In the genomic region with DNA sequence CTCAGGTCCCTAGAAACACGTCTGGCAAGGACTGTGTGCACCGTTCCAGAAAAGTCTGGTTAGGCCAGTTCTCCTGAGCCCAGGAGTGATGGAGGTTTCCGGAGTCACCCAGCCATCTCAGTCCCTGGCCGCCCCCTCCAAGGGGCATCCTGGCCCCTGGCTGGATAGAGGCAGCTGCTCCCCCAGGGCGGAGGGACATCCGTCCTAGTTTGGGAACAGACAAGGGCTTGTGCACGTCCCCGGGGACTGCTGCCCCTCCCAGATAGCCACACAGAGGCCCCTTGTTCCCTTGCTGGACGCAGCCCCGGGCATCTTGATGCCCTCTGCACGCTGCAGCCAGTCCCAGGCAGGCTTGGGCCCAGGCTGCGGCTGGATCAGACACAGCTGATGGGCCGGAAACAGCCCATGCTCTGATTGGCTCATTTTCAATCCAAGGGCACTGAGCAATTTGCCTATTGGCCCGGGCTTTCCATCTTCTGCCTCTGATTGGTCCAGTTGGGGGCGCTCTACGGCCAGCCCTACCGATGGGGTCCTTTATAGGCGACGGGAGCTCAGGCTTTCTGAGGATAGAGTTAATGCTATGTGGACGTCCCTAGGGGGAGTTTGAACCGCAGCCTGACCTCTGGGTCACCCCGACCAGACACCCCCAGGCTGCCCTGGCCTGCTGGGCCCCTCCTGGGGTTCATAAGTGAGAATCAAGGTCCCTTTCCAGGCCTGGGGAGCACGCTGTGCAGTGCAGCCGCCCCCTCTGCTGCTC, we compare ENCODE assay signal across 11 cellular contexts. TPM values are rescaled to one million over a fixed set of nuclear protein-coding genes. Genes with fewer than 3 reads are reported as not detected.
DNase-seq lines count a peak whose midpoint lies in the region; ATAC-seq, FAIRE-seq and TF ChIP-seq lines count a peak whose summit lies in the region.
"Had no signal": no experiment of that assay in that cellular context is flagged by ENCODE, and none has a peak within 500 bp of the region (broad histone marks: within the 10 kb centered on the region; RNA-seq: fewer than 3 reads in every experiment).

No MANE protein-coding gene starts in this region.

- H3K4me1 ChIP-seq in GM23248 (ENCODE audit: insufficient read depth) (peaks cover 10% of the 10 kb centered on the region), K562 (replicated peaks in 1 of 2; ENCODE audit: control insufficient read depth in 2 of 2, insufficient read depth in 2 of 2, low read length in 2 of 2) (peaks cover 22 to 43% of the 10 kb centered on the region in 2 experiments; a peak in 4 of 5 replicates)

- no peak overlapping the region for H2AFZ ChIP-seq in GM23248
- no peak overlapping the region for H2AFZ ChIP-seq in K562 (ENCODE audit: low read depth, low read length)

- no peak for ATAC-seq in K562
- ATAC-seq: activated naive CD4-positive, alpha-beta T cell treated with anti-CD3 and anti-CD28 coated beads, Interleukin-2, amount 50 U/mL, for 72 hours had no signal

- H3K9me2 ChIP-seq in GM23248 (ENCODE audit: insufficient read depth) = no peaks in the 10 kb centered on the region

- peak overlapping the region; percentile 49; the same call in 1 of the 2 replicates for H3K9ac ChIP-seq in GM23248
- H3K9ac ChIP-seq in K562 (ENCODE audit: insufficient read depth in 1 of 2, low read depth in 2 of 2, low read length in 2 of 2) = peak overlapping the region in 1 of 2 experiments; percentile 70; a peak in 2 of 4 replicates

- H3K79me2 ChIP-seq in GM23248 (ENCODE audit: insufficient read depth) (peaks cover 72% of the 10 kb centered on the region), K562 (ENCODE audit: control insufficient read depth, insufficient read depth, low read length) (peaks cover 17% of the 10 kb centered on the region)

- in situ Hi-C loops in GM23248 (cut with MboI) (loop anchor here (25.0 kb wide), 1 partner anchor 290 kb away; a partner anchor contains a TSS), K562 (cut with MboI) (no loop called here), GM13977 (cut with MboI; ENCODE audit: low pct_unique_long_range_greater_than_20kb, low sequenced_read_pairs, unreplicated experiment) (no loop called here)

- no peak for TF ChIP-seq POLR2A in K562 (conservative IDR thresholded peaks at IDR 0.05)

- 35 to 39% methylated on average over 21 to 23 of the region's 24 CpGs for WGBS in GM23248 (ENCODE audit: low coverage in 1 of 2, low lambda C conversion rate in 2 of 2, missing lambda C conversion rate in 2 of 2), 2 experiments
- 87% methylated on average over 22 of the region's 24 CpGs for WGBS in K562 (ENCODE audit: insufficient coverage, low coverage, missing lambda C conversion rate)

- H3K9me3 ChIP-seq in GM23248 (ENCODE audit: low read depth) = no peaks in the 10 kb centered on the region
- no peaks in the 10 kb centered on the region for H3K9me3 ChIP-seq in K562 (replicated peaks; ENCODE audit: control insufficient read depth, insufficient read depth, low read depth, low read length)

- peak in 1 of 3 experiments; percentile 23; a peak in 1 of 6 replicates for TF ChIP-seq CTCF in K562 (IDR thresholded peaks at IDR 0.05 in 2 of 3, conservative IDR thresholded peaks at IDR 0.05 in 1 of 3; ENCODE audit: insufficient read depth in 2 of 3, low read depth in 1 of 3, low read length in 3 of 3)
- TF ChIP-seq CTCF in GM13977 (IDR thresholded peaks at IDR 0.05; ENCODE audit: extremely low read depth, insufficient read depth, missing control alignments) = no peak

- peaks cover 45% of the 10 kb centered on the region for H3F3A ChIP-seq in GM23248 (ENCODE audit: insufficient read depth)

- peak overlapping the region; percentile 78 for H3K27ac ChIP-seq in GM23248
- H3K27ac ChIP-seq in K562 (ENCODE audit: extremely low read depth, low read depth, low read length) = no peak overlapping the region

- no peaks in the 10 kb centered on the region for H3K36me3 ChIP-seq in GM23248 (ENCODE audit: low read depth)
- H3K36me3 ChIP-seq in K562 (ENCODE audit: control insufficient read depth, insufficient read depth, low read length) = peaks cover 11% of the 10 kb centered on the region; the same call in 1 of the 3 replicates

- H3K4me2 ChIP-seq in GM23248 (ENCODE audit: unreplicated experiment) (peak overlapping the region; percentile 7), K562 (ENCODE audit: insufficient read depth, low read length) (no peak overlapping the region)

- FAIRE-seq in K562 (lab: Jason Lieb, UNC) = no peak
- FAIRE-seq: keratinocyte had no signal

- H3K9me1 ChIP-seq in K562 (ENCODE audit: control insufficient read depth, insufficient read depth, low read length) = no peaks in the 10 kb centered on the region

- no peaks in the 10 kb centered on the region for H3K27me3 ChIP-seq in GM23248 (replicated peaks; ENCODE audit: insufficient read depth)
- no peaks in the 10 kb centered on the region for H3K27me3 ChIP-seq in K562 (ENCODE audit: control insufficient read depth in 2 of 2, insufficient read depth in 2 of 2, low read length in 2 of 2)

- no TSS peak for BruUV-seq in K562 (replicated peaks; lab: Mats Ljungman, UMichigan)

- intact Hi-C loops in K562 (cut with micrococcal nuclease) = no loop called here

- no peaks in the 10 kb centered on the region for H4K20me1 ChIP-seq in GM23248 (ENCODE audit: insufficient read depth)
- 0 out of 2 replicates have a peak, but pooled peaks cover 4% of the 10 kb centered on the region for H4K20me1 ChIP-seq in K562 (replicated peaks; ENCODE audit: control insufficient read depth, insufficient read depth, low read length)

- DNase-seq in GM23248 (peak; percentile 44), K562 (ENCODE audit: extremely low read depth in 1 of 4, low spot score in 3 of 4) (peak in 3 of 4 experiments; percentile 34 to 67 (median 50)), iPS-NIHi11 (ENCODE audit: low spot score) (peak; percentile 54), COLO668 (lab: John Stamatoyannopoulos, UW; ENCODE audit: unreplicated experiment) (no peak), DMS153 (lab: John Stamatoyannopoulos, UW) (no peak), GM13977 (ENCODE audit: low spot score) (no peak)
- peak; percentile 37 for DNase-seq in stimulated activated CD8-positive, alpha-beta memory T cell treated with anti-CD3 and anti-CD28 coated beads, Interleukin-4, amount 100 ng/mL, for 48 hours
- DNase-seq in NK-92 treated with Interleukin-12 subunit alpha and Interleukin-12 subunit beta, amount 100 ng/mL, for 24 hours (lab: John Stamatoyannopoulos, UW) = no peak

- TF ChIP-seq EP300 in K562 (IDR thresholded peaks at IDR 0.05; ENCODE audit: low read length) = no peak

- POLR2A ChIA-PET in K562 (lab: Yijun Ruan, JAX) = no interaction called here

- CTCF ChIA-PET in K562 (lab: Yijun Ruan, JAX; ENCODE audit: low intra/inter-chr PET ratio) = interaction anchor here (2.0 kb wide), 1 partner anchor 23 kb away, joined by 8 read pairs; no protein-coding TSS in a partner anchor

- no peak for TF ChIP-seq RAD21 in K562 (CRISPR knock-in tag; conservative IDR thresholded peaks at IDR 0.05 in 1 of 2, IDR thresholded peaks at IDR 0.05 in 1 of 2)

- H3K4me3 ChIP-seq in GM23248 = peak overlapping the region; percentile 4; the same call in 1 of the 2 replicates
- no peak overlapping the region for H3K4me3 ChIP-seq in K562

RNA-seq across cellular contexts. Expression of a gene that starts 3.7 kb away (rescaled TPM):
- 20.3 and 24.9 TPM in 2 replicates for total RNA-seq in GM23248 (2014; rRNA removed; shearing (Covaris generic))
- 35.1 and 35.4 TPM in 2 replicates for polyA plus RNA-seq in GM23248 (2016; fragmentation: Nextera tagmentation; extraction: Ambion mirVana)
- total RNA-seq in K562 (2011; cell fraction: chromatin; rRNA removed; ENCODE audit: low replicate concordance) = 6.5 and 16.7 TPM in 2 replicates
- 14.1 and 14.8 TPM in 2 replicates for total RNA-seq in K562 (2011; cell fraction: nucleolus; rRNA removed)
- total RNA-seq in K562 (2011; cell fraction: nucleoplasm; rRNA removed) = 9.9 and 11.3 TPM in 2 replicates
- 2.0 and 2.5 TPM in 2 replicates for total RNA-seq in K562 (2014; rRNA removed)
- total RNA-seq in K562 (2014; rRNA removed; fragmentation: Illumina TruSeq; extraction: Trizol) = 1.3 and 1.5 TPM in 2 replicates
- total RNA-seq in K562 (2015; rRNA removed; fragmentation: Illumina TruSeq; extraction: Trizol) = 1.9 and 2.0 TPM in 2 replicates
- total RNA-seq in K562 (2021) = 3.8 and 3.9 TPM in 2 replicates
- polyA plus RNA-seq in K562 (2011; rRNA removed) = 1.5 and 2.1 TPM in 2 replicates
- polyA plus RNA-seq in K562 (2011; cell fraction: cytosol; rRNA removed) = 2.7 and 4.7 TPM in 2 replicates
- polyA plus RNA-seq in K562 (2011; cell fraction: nucleus; rRNA removed) = 2.1 and 2.9 TPM in 2 replicates
- 1.1 and 1.2 TPM in 2 replicates for polyA plus RNA-seq in K562 (2012)
- 1.6 TPM in 2 replicates for polyA plus RNA-seq in K562 (2014; fragmentation: Illumina TruSeq; extraction: Trizol)
- 1 to 10 TPM; 1.9 to 2.2 TPM for polyA plus RNA-seq in K562 (2014; fragmentation: Nextera tagmentation; extraction: Ambion mirVana)
- 1.9 and 2.0 TPM in 2 replicates for polyA plus RNA-seq in K562 (2014; rRNA removed)
- polyA minus RNA-seq in K562 (2011; rRNA and poly(A)+ RNA removed) = 2.5 and 3.3 TPM in 2 replicates
- polyA minus RNA-seq in K562 (2011; cell fraction: cytosol; rRNA and poly(A)+ RNA removed) = 3.3 and 3.4 TPM in 2 replicates
- polyA minus RNA-seq in K562 (2011; cell fraction: nucleus; rRNA and poly(A)+ RNA removed) = 1.6 and 2.2 TPM in 2 replicates

RNA-seq across cellular contexts. Expression of a gene that starts 24.6 kb away (rescaled TPM):
- total RNA-seq in GM23248 (2014; rRNA removed; shearing (Covaris generic)) = 101 and 103 TPM in 2 replicates
- 71.6 and 73.9 TPM in 2 replicates for polyA plus RNA-seq in GM23248 (2016; fragmentation: Nextera tagmentation; extraction: Ambion mirVana)
- 75.4 and 154 TPM in 2 replicates for total RNA-seq in K562 (2011; cell fraction: chromatin; rRNA removed; ENCODE audit: low replicate concordance)
- 118 and 119 TPM in 2 replicates for total RNA-seq in K562 (2011; cell fraction: nucleolus; rRNA removed)
- 109 and 125 TPM in 2 replicates for total RNA-seq in K562 (2011; cell fraction: nucleoplasm; rRNA removed)
- 239 and 297 TPM in 2 replicates for total RNA-seq in K562 (2014; rRNA removed)
- 12.3 and 20.8 TPM in 2 replicates for total RNA-seq in K562 (2014; rRNA removed; fragmentation: Illumina TruSeq; extraction: Trizol)
- 64.9 and 69.9 TPM in 2 replicates for total RNA-seq in K562 (2015; rRNA removed; fragmentation: Illumina TruSeq; extraction: Trizol)
- 198 and 204 TPM in 2 replicates for total RNA-seq in K562 (2021)
- 44.2 and 64.0 TPM in 2 replicates for polyA plus RNA-seq in K562 (2011; rRNA removed)
- 115 and 258 TPM in 2 replicates for polyA plus RNA-seq in K562 (2011; cell fraction: cytosol; rRNA removed)
- polyA plus RNA-seq in K562 (2011; cell fraction: nucleus; rRNA removed) = 132 and 192 TPM in 2 replicates
- 125 and 156 TPM in 2 replicates for polyA plus RNA-seq in K562 (2012)
- 71.2 and 153 TPM in 2 replicates for polyA plus RNA-seq in K562 (2014; fragmentation: Illumina TruSeq; extraction: Trizol)
- 1 to 10 TPM; 1.4 to 5.0 TPM for polyA plus RNA-seq in K562 (2014; fragmentation: Nextera tagmentation; extraction: Ambion mirVana)
- 178 and 184 TPM in 2 replicates for polyA plus RNA-seq in K562 (2014; rRNA removed)
- 17.9 and 18.5 TPM in 2 replicates for polyA minus RNA-seq in K562 (2011; rRNA and poly(A)+ RNA removed)
- 40.0 and 52.5 TPM in 2 replicates for polyA minus RNA-seq in K562 (2011; cell fraction: cytosol; rRNA and poly(A)+ RNA removed)
- 25.0 and 33.0 TPM in 2 replicates for polyA minus RNA-seq in K562 (2011; cell fraction: nucleus; rRNA and poly(A)+ RNA removed)

RNA-seq across cellular contexts. Expression of a gene that starts 32.6 kb away (rescaled TPM):
- total RNA-seq in GM23248 (2014; rRNA removed; shearing (Covaris generic)) = 32.5 and 57.5 TPM in 2 replicates
- polyA plus RNA-seq in GM23248 (2016; fragmentation: Nextera tagmentation; extraction: Ambion mirVana) (91.8 and 101 TPM in 2 replicates), K562 (2011; rRNA removed) (88.6 and 150 TPM in 2 replicates), K562 (2014; fragmentation: Illumina TruSeq; extraction: Trizol) (163 and 181 TPM in 2 replicates), K562 (2014; fragmentation: Nextera tagmentation; extraction: Ambion mirVana) (100 to 1,000 TPM in 1 of 2 experiments, 10 to 100 TPM in 1; 95.0 to 159 TPM), K562 (2014; rRNA removed) (111 and 126 TPM in 2 replicates)
- 743 and 899 TPM in 2 replicates for total RNA-seq in K562 (2011; cell fraction: chromatin; rRNA removed; ENCODE audit: low replicate concordance)
- total RNA-seq in K562 (2011; cell fraction: nucleolus; rRNA removed) = 373 and 377 TPM in 2 replicates
- 405 and 438 TPM in 2 replicates for total RNA-seq in K562 (2011; cell fraction: nucleoplasm; rRNA removed)
- total RNA-seq in K562 (2014; rRNA removed) (121 and 133 TPM in 2 replicates), K562 (2014; rRNA removed; fragmentation: Illumina TruSeq; extraction: Trizol) (104 and 131 TPM in 2 replicates), K562 (2015; rRNA removed; fragmentation: Illumina TruSeq; extraction: Trizol) (80.1 and 84.8 TPM in 2 replicates), K562 (2021) (261 and 271 TPM in 2 replicates)
- 48.0 and 61.3 TPM in 2 replicates for polyA plus RNA-seq in K562 (2011; cell fraction: cytosol; rRNA removed)
- polyA plus RNA-seq in K562 (2011; cell fraction: nucleus; rRNA removed) = 345 and 363 TPM in 2 replicates
- polyA plus RNA-seq in K562 (2012) = 147 and 255 TPM in 2 replicates
- 116 and 118 TPM in 2 replicates for polyA minus RNA-seq in K562 (2011; rRNA and poly(A)+ RNA removed)
- polyA minus RNA-seq in K562 (2011; cell fraction: cytosol; rRNA and poly(A)+ RNA removed) = 97.3 and 133 TPM in 2 replicates
- 89.7 and 106 TPM in 2 replicates for polyA minus RNA-seq in K562 (2011; cell fraction: nucleus; rRNA and poly(A)+ RNA removed)

RNA-seq across cellular contexts. Expression of a gene that starts 43.5 kb away (rescaled TPM):
- 21.6 and 22.3 TPM in 2 replicates for total RNA-seq in GM23248 (2014; rRNA removed; shearing (Covaris generic))
- 23.6 and 24.4 TPM in 2 replicates for polyA plus RNA-seq in GM23248 (2016; fragmentation: Nextera tagmentation; extraction: Ambion mirVana)
- 41.5 and 107 TPM in 2 replicates for total RNA-seq in K562 (2011; cell fraction: chromatin; rRNA removed; ENCODE audit: low replicate concordance)
- 83.4 and 99.6 TPM in 2 replicates for total RNA-seq in K562 (2011; cell fraction: nucleolus; rRNA removed)
- total RNA-seq in K562 (2011; cell fraction: nucleoplasm; rRNA removed) = 76.3 and 76.6 TPM in 2 replicates
- 17.4 and 26.0 TPM in 2 replicates for total RNA-seq in K562 (2014; rRNA removed)
- total RNA-seq in K562 (2014; rRNA removed; fragmentation: Illumina TruSeq; extraction: Trizol) = 11.9 and 12.1 TPM in 2 replicates
- 23.6 and 24.1 TPM in 2 replicates for total RNA-seq in K562 (2015; rRNA removed; fragmentation: Illumina TruSeq; extraction: Trizol)
- 22.3 and 22.6 TPM in 2 replicates for total RNA-seq in K562 (2021)
- polyA plus RNA-seq in K562 (2011; rRNA removed) = 13.1 and 21.4 TPM in 2 replicates
- polyA plus RNA-seq in K562 (2011; cell fraction: cytosol; rRNA removed) = 20.2 and 23.1 TPM in 2 replicates
- 17.5 and 30.7 TPM in 2 replicates for polyA plus RNA-seq in K562 (2011; cell fraction: nucleus; rRNA removed)
- 22.4 and 63.2 TPM in 2 replicates for polyA plus RNA-seq in K562 (2012)
- 24.4 and 29.9 TPM in 2 replicates for polyA plus RNA-seq in K562 (2014; fragmentation: Illumina TruSeq; extraction: Trizol)
- polyA plus RNA-seq in K562 (2014; fragmentation: Nextera tagmentation; extraction: Ambion mirVana) = 1 to 10 TPM; 2.3 to 2.4 TPM
- 13.4 TPM in 2 replicates for polyA plus RNA-seq in K562 (2014; rRNA removed)
- polyA minus RNA-seq in K562 (2011; rRNA and poly(A)+ RNA removed) = 19.6 and 21.5 TPM in 2 replicates
- polyA minus RNA-seq in K562 (2011; cell fraction: cytosol; rRNA and poly(A)+ RNA removed) = 21.5 and 23.8 TPM in 2 replicates
- polyA minus RNA-seq in K562 (2011; cell fraction: nucleus; rRNA and poly(A)+ RNA removed) = 13.8 and 17.4 TPM in 2 replicates

RNA-seq across cellular contexts. Expression of a gene that starts 59.4 kb away (rescaled TPM):
- total RNA-seq in GM23248 (2014; rRNA removed; shearing (Covaris generic)) = 1.1 and 3.7 TPM in 2 replicates
- 0.44 and 1.3 TPM in 2 replicates for polyA plus RNA-seq in GM23248 (2016; fragmentation: Nextera tagmentation; extraction: Ambion mirVana)
- total RNA-seq in K562 (2011; cell fraction: chromatin; rRNA removed; ENCODE audit: low replicate concordance) = 14.7 and 49.5 TPM in 2 replicates
- total RNA-seq in K562 (2011; cell fraction: nucleolus; rRNA removed) = 93.9 and 101 TPM in 2 replicates
- 52.0 and 56.5 TPM in 2 replicates for total RNA-seq in K562 (2011; cell fraction: nucleoplasm; rRNA removed)
- 86.1 and 93.8 TPM in 2 replicates for total RNA-seq in K562 (2014; rRNA removed)
- 18.9 and 20.3 TPM in 2 replicates for total RNA-seq in K562 (2014; rRNA removed; fragmentation: Illumina TruSeq; extraction: Trizol)
- total RNA-seq in K562 (2015; rRNA removed; fragmentation: Illumina TruSeq; extraction: Trizol) = 42.0 and 43.4 TPM in 2 replicates
- total RNA-seq in K562 (2021) = 62.6 and 65.5 TPM in 2 replicates
- 29.5 and 34.4 TPM in 2 replicates for polyA plus RNA-seq in K562 (2011; rRNA removed)
- polyA plus RNA-seq in K562 (2011; cell fraction: cytosol; rRNA removed) = 49.4 and 120 TPM in 2 replicates
- 11.2 and 16.0 TPM in 2 replicates for polyA plus RNA-seq in K562 (2011; cell fraction: nucleus; rRNA removed)
- polyA plus RNA-seq in K562 (2012) = 69.5 and 104 TPM in 2 replicates
- polyA plus RNA-seq in K562 (2014; fragmentation: Illumina TruSeq; extraction: Trizol) = 21.0 and 45.3 TPM in 2 replicates
- polyA plus RNA-seq in K562 (2014; fragmentation: Nextera tagmentation; extraction: Ambion mirVana) = 10 to 100 TPM; 14.1 to 29.6 TPM
- polyA plus RNA-seq in K562 (2014; rRNA removed) = 83.8 and 96.6 TPM in 2 replicates
- 5.9 and 9.1 TPM in 2 replicates for polyA minus RNA-seq in K562 (2011; rRNA and poly(A)+ RNA removed)
- polyA minus RNA-seq in K562 (2011; cell fraction: cytosol; rRNA and poly(A)+ RNA removed) = 18.7 and 19.2 TPM in 2 replicates
- 13.2 and 16.6 TPM in 2 replicates for polyA minus RNA-seq in K562 (2011; cell fraction: nucleus; rRNA and poly(A)+ RNA removed)
- total RNA-seq: M059J had no signal

Comparison
In these comparisons a context has a peak if more than half of its experiments do, and no peak if none do; other contexts are left out.
1. DNase-seq: peak in GM23248 (single experiment), K562 (3 of 4), iPS-NIHi11 (single experiment) and stimulated activated CD8-positive, alpha-beta memory T cell treated with anti-CD3 and anti-CD28 coated beads, Interleukin-4, amount 100 ng/mL, for 48 hours (single experiment); none in COLO668 (single experiment), DMS153 (single experiment), NK-92 treated with Interleukin-12 subunit alpha and Interleukin-12 subunit beta, amount 100 ng/mL, for 24 hours (single experiment) and GM13977 (single experiment).